1 cellular context compared by ENCODE assay signal in the genomic region with DNA sequence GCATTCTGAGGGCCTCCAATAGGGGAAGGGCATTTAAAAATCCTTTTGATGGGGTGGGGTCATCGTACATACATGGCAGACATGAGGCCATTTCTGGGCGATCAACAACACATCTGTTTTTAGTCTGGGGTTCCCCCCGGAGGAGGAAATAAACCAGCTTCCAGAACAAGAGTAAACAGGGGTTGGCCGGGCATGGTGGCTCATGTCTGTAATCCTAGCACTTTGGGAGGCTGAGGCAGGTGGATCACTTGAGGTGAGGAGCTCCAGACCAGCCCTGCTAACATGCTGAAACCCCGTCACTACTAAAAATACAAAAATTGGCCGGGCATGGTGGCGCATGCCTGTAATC.
TF ChIP-seq lines count a peak whose summit lies in the region.

No MANE protein-coding gene starts in this region.

TF ChIP-seq in GM23338, 12 proteins besides CTCF, POLR2A, EP300 and RAD21 (continued from another document):
- TF ChIP-seq, protein P1, sequence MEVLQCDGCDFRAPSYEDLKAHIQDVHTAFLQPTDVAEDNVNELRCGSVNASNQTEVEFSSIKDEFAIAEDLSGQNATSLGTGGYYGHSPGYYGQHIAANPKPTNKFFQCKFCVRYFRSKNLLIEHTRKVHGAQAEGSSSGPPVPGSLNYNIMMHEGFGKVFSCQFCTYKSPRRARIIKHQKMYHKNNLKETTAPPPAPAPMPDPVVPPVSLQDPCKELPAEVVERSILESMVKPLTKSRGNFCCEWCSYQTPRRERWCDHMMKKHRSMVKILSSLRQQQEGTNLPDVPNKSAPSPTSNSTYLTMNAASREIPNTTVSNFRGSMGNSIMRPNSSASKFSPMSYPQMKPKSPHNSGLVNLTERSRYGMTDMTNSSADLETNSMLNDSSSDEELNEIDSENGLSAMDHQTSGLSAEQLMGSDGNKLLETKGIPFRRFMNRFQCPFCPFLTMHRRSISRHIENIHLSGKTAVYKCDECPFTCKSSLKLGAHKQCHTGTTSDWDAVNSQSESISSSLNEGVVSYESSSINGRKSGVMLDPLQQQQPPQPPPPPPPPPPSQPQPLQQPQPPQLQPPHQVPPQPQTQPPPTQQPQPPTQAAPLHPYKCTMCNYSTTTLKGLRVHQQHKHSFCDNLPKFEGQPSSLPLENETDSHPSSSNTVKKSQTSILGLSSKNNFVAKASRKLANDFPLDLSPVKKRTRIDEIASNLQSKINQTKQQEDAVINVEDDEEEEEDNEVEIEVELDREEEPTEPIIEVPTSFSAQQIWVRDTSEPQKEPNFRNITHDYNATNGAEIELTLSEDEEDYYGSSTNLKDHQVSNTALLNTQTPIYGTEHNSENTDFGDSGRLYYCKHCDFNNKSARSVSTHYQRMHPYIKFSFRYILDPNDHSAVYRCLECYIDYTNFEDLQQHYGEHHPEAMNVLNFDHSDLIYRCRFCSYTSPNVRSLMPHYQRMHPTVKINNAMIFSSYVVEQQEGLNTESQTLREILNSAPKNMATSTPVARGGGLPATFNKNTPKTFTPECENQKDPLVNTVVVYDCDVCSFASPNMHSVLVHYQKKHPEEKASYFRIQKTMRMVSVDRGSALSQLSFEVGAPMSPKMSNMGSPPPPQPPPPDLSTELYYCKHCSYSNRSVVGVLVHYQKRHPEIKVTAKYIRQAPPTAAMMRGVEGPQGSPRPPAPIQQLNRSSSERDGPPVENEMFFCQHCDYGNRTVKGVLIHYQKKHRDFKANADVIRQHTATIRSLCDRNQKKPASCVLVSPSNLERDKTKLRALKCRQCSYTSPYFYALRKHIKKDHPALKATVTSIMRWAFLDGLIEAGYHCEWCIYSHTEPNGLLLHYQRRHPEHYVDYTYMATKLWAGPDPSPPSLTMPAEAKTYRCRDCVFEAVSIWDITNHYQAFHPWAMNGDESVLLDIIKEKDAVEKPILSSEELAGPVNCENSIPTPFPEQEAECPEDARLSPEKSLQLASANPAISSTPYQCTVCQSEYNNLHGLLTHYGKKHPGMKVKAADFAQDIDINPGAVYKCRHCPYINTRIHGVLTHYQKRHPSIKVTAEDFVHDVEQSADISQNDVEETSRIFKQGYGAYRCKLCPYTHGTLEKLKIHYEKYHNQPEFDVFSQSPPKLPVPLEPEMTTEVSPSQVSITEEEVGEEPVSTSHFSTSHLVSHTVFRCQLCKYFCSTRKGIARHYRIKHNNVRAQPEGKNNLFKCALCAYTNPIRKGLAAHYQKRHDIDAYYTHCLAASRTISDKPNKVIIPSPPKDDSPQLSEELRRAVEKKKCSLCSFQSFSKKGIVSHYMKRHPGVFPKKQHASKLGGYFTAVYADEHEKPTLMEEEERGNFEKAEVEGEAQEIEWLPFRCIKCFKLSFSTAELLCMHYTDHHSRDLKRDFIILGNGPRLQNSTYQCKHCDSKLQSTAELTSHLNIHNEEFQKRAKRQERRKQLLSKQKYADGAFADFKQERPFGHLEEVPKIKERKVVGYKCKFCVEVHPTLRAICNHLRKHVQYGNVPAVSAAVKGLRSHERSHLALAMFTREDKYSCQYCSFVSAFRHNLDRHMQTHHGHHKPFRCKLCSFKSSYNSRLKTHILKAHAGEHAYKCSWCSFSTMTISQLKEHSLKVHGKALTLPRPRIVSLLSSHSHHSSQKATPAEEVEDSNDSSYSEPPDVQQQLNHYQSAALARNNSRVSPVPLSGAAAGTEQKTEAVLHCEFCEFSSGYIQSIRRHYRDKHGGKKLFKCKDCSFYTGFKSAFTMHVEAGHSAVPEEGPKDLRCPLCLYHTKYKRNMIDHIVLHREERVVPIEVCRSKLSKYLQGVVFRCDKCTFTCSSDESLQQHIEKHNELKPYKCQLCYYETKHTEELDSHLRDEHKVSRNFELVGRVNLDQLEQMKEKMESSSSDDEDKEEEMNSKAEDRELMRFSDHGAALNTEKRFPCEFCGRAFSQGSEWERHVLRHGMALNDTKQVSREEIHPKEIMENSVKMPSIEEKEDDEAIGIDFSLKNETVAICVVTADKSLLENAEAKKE (CRISPR knock-in tag; IDR thresholded peaks at IDR 0.05): no peak
- no peak for TF ChIP-seq JUNB (IDR thresholded peaks at IDR 0.05; ENCODE audit: unreplicated experiment)
- TF ChIP-seq CREB1 (CRISPR knock-in tag; IDR thresholded peaks at IDR 0.05; ENCODE audit: low read depth): no peak
- no peak for TF ChIP-seq ZNF331 (CRISPR knock-in tag; IDR thresholded peaks at IDR 0.05; ENCODE audit: low read depth)
- TF ChIP-seq, protein P2, sequence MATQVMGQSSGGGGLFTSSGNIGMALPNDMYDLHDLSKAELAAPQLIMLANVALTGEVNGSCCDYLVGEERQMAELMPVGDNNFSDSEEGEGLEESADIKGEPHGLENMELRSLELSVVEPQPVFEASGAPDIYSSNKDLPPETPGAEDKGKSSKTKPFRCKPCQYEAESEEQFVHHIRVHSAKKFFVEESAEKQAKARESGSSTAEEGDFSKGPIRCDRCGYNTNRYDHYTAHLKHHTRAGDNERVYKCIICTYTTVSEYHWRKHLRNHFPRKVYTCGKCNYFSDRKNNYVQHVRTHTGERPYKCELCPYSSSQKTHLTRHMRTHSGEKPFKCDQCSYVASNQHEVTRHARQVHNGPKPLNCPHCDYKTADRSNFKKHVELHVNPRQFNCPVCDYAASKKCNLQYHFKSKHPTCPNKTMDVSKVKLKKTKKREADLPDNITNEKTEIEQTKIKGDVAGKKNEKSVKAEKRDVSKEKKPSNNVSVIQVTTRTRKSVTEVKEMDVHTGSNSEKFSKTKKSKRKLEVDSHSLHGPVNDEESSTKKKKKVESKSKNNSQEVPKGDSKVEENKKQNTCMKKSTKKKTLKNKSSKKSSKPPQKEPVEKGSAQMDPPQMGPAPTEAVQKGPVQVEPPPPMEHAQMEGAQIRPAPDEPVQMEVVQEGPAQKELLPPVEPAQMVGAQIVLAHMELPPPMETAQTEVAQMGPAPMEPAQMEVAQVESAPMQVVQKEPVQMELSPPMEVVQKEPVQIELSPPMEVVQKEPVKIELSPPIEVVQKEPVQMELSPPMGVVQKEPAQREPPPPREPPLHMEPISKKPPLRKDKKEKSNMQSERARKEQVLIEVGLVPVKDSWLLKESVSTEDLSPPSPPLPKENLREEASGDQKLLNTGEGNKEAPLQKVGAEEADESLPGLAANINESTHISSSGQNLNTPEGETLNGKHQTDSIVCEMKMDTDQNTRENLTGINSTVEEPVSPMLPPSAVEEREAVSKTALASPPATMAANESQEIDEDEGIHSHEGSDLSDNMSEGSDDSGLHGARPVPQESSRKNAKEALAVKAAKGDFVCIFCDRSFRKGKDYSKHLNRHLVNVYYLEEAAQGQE (IDR thresholded peaks at IDR 0.05; ENCODE audit: unreplicated experiment): no peak
- TF ChIP-seq EZH2phosphoT487 (IDR thresholded peaks at IDR 0.05; ENCODE audit: unreplicated experiment): no peak
- no peak for TF ChIP-seq NANOG (IDR thresholded peaks at IDR 0.05; ENCODE audit: borderline replicate concordance)
- no peak for TF ChIP-seq STAT1 (IDR thresholded peaks at IDR 0.05; ENCODE audit: unreplicated experiment)
- TF ChIP-seq POLR2AphosphoS5 (IDR thresholded peaks at IDR 0.05; ENCODE audit: low read depth): no peak
